In genomic region chr12:124411291-124411878, GRCh38 we compare ENCODE assay signal across 11 cellular contexts.
DNase-seq lines count a peak whose midpoint lies in the region; ATAC-seq, FAIRE-seq and TF ChIP-seq lines count a peak whose summit lies in the region.
"Had no signal": no experiment of that assay in that cellular context is flagged by ENCODE, and none has a peak within 500 bp of the region (broad histone marks: within the 10 kb centered on the region; RNA-seq: fewer than 3 reads in every experiment).

No MANE protein-coding gene starts in this region.

- H3K27me3 ChIP-seq in Caco-2 (replicated peaks; ENCODE audit: control insufficient read depth, insufficient read depth, low read length) (no peaks in the 10 kb centered on the region), Karpas-422 (ENCODE audit: low read length) (no peaks in the 10 kb centered on the region)

- H3K27ac ChIP-seq in cingulate gyrus (ENCODE audit: low read depth, low read length) (peak overlapping the region; percentile 33), Karpas-422 (ENCODE audit: low read length) (no peak overlapping the region)
- H3K27ac ChIP-seq: C4-2B had no signal

- H3K36me3 Mint-ChIP-seq in activated T-cell treated with anti-CD3 and anti-CD28 coated beads, Interleukin-2, amount 50 U/mL, for 72 hours (ENCODE audit: insufficient read depth in 2 of 2): peaks cover 2 to 4% of the 10 kb centered on the region in 2 donors
- H3K36me3 Mint-ChIP-seq in activated T-cell treated with anti-CD3 and anti-CD28 coated beads, Interleukin-2, amount 50 U/mL, for 4 hours (ENCODE audit: insufficient read depth): peaks cover 13% of the 10 kb centered on the region
- H3K36me3 Mint-ChIP-seq in mesothelial cell of epicardium (peaks cover 17% of the 10 kb centered on the region), Caco-2 (ENCODE audit: insufficient read depth, unreplicated experiment) (peaks cover 50% of the 10 kb centered on the region)

- ATAC-seq in activated T-cell treated with anti-CD3 and anti-CD28 coated beads, Interleukin-2, amount 50 U/mL, for 72 hours (replicated peaks in 1 of 2): no peak
- no peak for ATAC-seq in activated T-cell treated with anti-CD3 and anti-CD28 coated beads, Interleukin-2, amount 50 U/mL, for 4 hours
- ATAC-seq: HCT116 had no signal

- POLR2A ChIA-PET in Caco-2 (lab: Charles Lee): interaction anchor here (0.5 kb wide), 1 partner anchor 223 kb away, joined by 6 read pairs; no protein-coding TSS in a partner anchor

- intact Hi-C loops in Caco-2 (cut with micrococcal nuclease; ENCODE audit: unreplicated experiment): no loop called here

- TF ChIP-seq CTCF in mesothelial cell of epicardium (IDR thresholded peaks at IDR 0.05; ENCODE audit: unreplicated experiment) (no peak), Caco-2 (IDR thresholded peaks at IDR 0.05; ENCODE audit: insufficient read depth in 1 of 2, low read depth in 1 of 2, low read length in 1 of 2, severe bottlenecking in 1 of 2, unreplicated experiment in 1 of 2) (no peak)

- H3K4me3 ChIP-seq in Caco-2 (ENCODE audit: low read depth, low read length) (no peak overlapping the region), Karpas-422 (ENCODE audit: low read length) (no peak overlapping the region)

- H3K79me2 ChIP-seq in Karpas-422 (ENCODE audit: low read length): peaks cover 31% of the 10 kb centered on the region; the same call in 1 of the 2 replicates

- H3K36me3 ChIP-seq in Caco-2 (ENCODE audit: control insufficient read depth, insufficient read depth, low read length): no peaks in the 10 kb centered on the region; the same call in 1 of the 2 replicates
- H3K36me3 ChIP-seq in Karpas-422 (ENCODE audit: insufficient read depth, low read length): no peaks in the 10 kb centered on the region

- no peak overlapping the region for H3K4me3 Mint-ChIP-seq in activated T-cell treated with anti-CD3 and anti-CD28 coated beads, Interleukin-2, amount 50 U/mL, for 72 hours
- H3K4me3 Mint-ChIP-seq in activated T-cell treated with anti-CD3 and anti-CD28 coated beads, Interleukin-2, amount 50 U/mL, for 4 hours: no peak overlapping the region
- H3K4me3 Mint-ChIP-seq in mesothelial cell of epicardium (no peak overlapping the region), Caco-2 (ENCODE audit: unreplicated experiment) (no peak overlapping the region)

- H3K4me2 ChIP-seq in Karpas-422 (ENCODE audit: low read depth, low read length, poor library complexity, severe bottlenecking): no peak overlapping the region

- DNase-seq in activated T-cell treated with anti-CD3 and anti-CD28 coated beads, Interleukin-2, amount 50 U/mL, for 72 hours: no peak
- DNase-seq in activated T-cell treated with anti-CD3 and anti-CD28 coated beads, Interleukin-2, amount 50 U/mL, for 4 hours: no peak
- DNase-seq in mesothelial cell of epicardium (ENCODE audit: low spot score in 2 of 2, unreplicated experiment in 2 of 2): no peak
- DNase-seq in urothelium cell line (ENCODE audit: low spot score): peak; percentile 88
- DNase-seq in Caco-2: no peak
- DNase-seq in Karpas-422: no peak
- no peak for DNase-seq in activated CD8-positive, alpha-beta memory T cell treated with anti-CD3 and anti-CD28 coated beads, Interleukin-2, amount 50 U/mL, for 48 hours
- DNase-seq: activated T-cell treated with anti-CD3 and anti-CD28 coated beads for 4 hours had no signal

- no peaks in the 10 kb centered on the region for H3K4me1 Mint-ChIP-seq in activated T-cell treated with anti-CD3 and anti-CD28 coated beads, Interleukin-2, amount 50 U/mL, for 72 hours (ENCODE audit: low read depth)
- no peaks in the 10 kb centered on the region for H3K4me1 Mint-ChIP-seq in activated T-cell treated with anti-CD3 and anti-CD28 coated beads, Interleukin-2, amount 50 U/mL, for 4 hours (ENCODE audit: low read depth)
- H3K4me1 Mint-ChIP-seq in mesothelial cell of epicardium (peaks cover 15% of the 10 kb centered on the region), Caco-2 (ENCODE audit: low read depth, unreplicated experiment) (no peaks in the 10 kb centered on the region)

- no peaks in the 10 kb centered on the region for H3K27me3 Mint-ChIP-seq in activated T-cell treated with anti-CD3 and anti-CD28 coated beads, Interleukin-2, amount 50 U/mL, for 72 hours (ENCODE audit: low read depth)
- no peaks in the 10 kb centered on the region for H3K27me3 Mint-ChIP-seq in activated T-cell treated with anti-CD3 and anti-CD28 coated beads, Interleukin-2, amount 50 U/mL, for 4 hours (ENCODE audit: low read depth)
- H3K27me3 Mint-ChIP-seq in mesothelial cell of epicardium (ENCODE audit: low read depth): no peaks in the 10 kb centered on the region
- no peaks in the 10 kb centered on the region for H3K27me3 Mint-ChIP-seq in Caco-2 (ENCODE audit: insufficient read depth, unreplicated experiment)

- H2AFZ ChIP-seq in Karpas-422 (ENCODE audit: low read length): no peak overlapping the region

- H3K9me3 ChIP-seq in Caco-2: no peaks in the 10 kb centered on the region
- H3K9me3 ChIP-seq in Karpas-422 (ENCODE audit: low read length): no peaks in the 10 kb centered on the region

- H3K4me1 ChIP-seq in Caco-2: no peaks in the 10 kb centered on the region
- H3K4me1 ChIP-seq in Karpas-422 (ENCODE audit: low read length): no peaks in the 10 kb centered on the region

- no peak overlapping the region for H3K9ac ChIP-seq in Karpas-422 (ENCODE audit: low read length)

- no peaks in the 10 kb centered on the region for H4K20me1 ChIP-seq in Karpas-422 (ENCODE audit: insufficient read depth, low read depth, low read length)

- no peaks in the 10 kb centered on the region for H3K9me2 ChIP-seq in Karpas-422 (replicated peaks; ENCODE audit: insufficient read depth, low read length)

- H3K27ac Mint-ChIP-seq in activated T-cell treated with anti-CD3 and anti-CD28 coated beads, Interleukin-2, amount 50 U/mL, for 72 hours: peak overlapping the region; percentile 1
- H3K27ac Mint-ChIP-seq in mesothelial cell of epicardium: peak overlapping the region; percentile 87
- H3K27ac Mint-ChIP-seq in Caco-2 (ENCODE audit: unreplicated experiment): no peak overlapping the region

- CTCF ChIA-PET in Caco-2 (lab: Charles Lee): no interaction called here

- peak; percentile 42 for FAIRE-seq in urothelium cell line (lab: Jason Lieb, UNC)

- no TSS peak for BruUV-seq in Caco-2 (replicated peaks; lab: Mats Ljungman, UMichigan)

- no peaks in the 10 kb centered on the region for H3K9me3 Mint-ChIP-seq in activated T-cell treated with anti-CD3 and anti-CD28 coated beads, Interleukin-2, amount 50 U/mL, for 72 hours
- H3K9me3 Mint-ChIP-seq in activated T-cell treated with anti-CD3 and anti-CD28 coated beads, Interleukin-2, amount 50 U/mL, for 4 hours: no peaks in the 10 kb centered on the region
- H3K9me3 Mint-ChIP-seq in mesothelial cell of epicardium (no peaks in the 10 kb centered on the region), Caco-2 (ENCODE audit: unreplicated experiment) (no peaks in the 10 kb centered on the region)
